In genomic region chr16:66629856-66630255, GRCh38 we compare ENCODE assay signal across 24 cellular contexts. TPM values are rescaled to one million over a fixed set of nuclear protein-coding genes. Genes with fewer than 3 reads are reported as not detected.
DNase-seq lines count a peak whose midpoint lies in the region; ATAC-seq, FAIRE-seq and TF ChIP-seq lines count a peak whose summit lies in the region.
"Had no signal": no experiment of that assay in that cellular context is flagged by ENCODE, and none has a peak within 500 bp of the region (broad histone marks: within the 10 kb centered on the region; RNA-seq: fewer than 3 reads in every experiment).

No MANE protein-coding gene starts in this region.

- H4K20me1 ChIP-seq in HepG2 (ENCODE audit: insufficient read depth, low read length): no peaks in the 10 kb centered on the region
- H4K20me1 ChIP-seq: BLaER1 had no signal

- no peak for FAIRE-seq in HepG2 (lab: Jason Lieb, UNC)
- FAIRE-seq: A204.1, G401.6, GM12891, GM19239 had no signal

- no peaks in the 10 kb centered on the region for H3K9me3 ChIP-seq in HepG2 (ENCODE audit: low read length)
- no peaks in the 10 kb centered on the region for H3K9me3 ChIP-seq in right lobe of liver
- H3K9me3 ChIP-seq in left ventricle myocardium inferior (replicated peaks): no peaks in the 10 kb centered on the region
- H3K9me3 ChIP-seq: BE2C, BLaER1 had no signal

- no peak overlapping the region for H3K4me2 ChIP-seq in HepG2 (ENCODE audit: low read depth, low read length)
- H3K4me2 ChIP-seq: BLaER1 had no signal

- H3K79me2 ChIP-seq in HepG2 (ENCODE audit: insufficient read depth, low read length): no peaks in the 10 kb centered on the region

- TF ChIP-seq RAD21 in HepG2 (CRISPR knock-in tag; IDR thresholded peaks at IDR 0.05): no peak

- TF ChIP-seq CTCF in HepG2 (CRISPR knock-in tag; IDR thresholded peaks at IDR 0.05): no peak
- TF ChIP-seq CTCF in right lobe of liver (IDR thresholded peaks at IDR 0.05): no peak
- no peak for TF ChIP-seq CTCF in coronary artery (IDR thresholded peaks at IDR 0.05)
- TF ChIP-seq CTCF in left ventricle myocardium inferior (IDR thresholded peaks at IDR 0.05; ENCODE audit: borderline replicate concordance): no peak

- no TSS peak for BruUV-seq in HepG2 (replicated peaks; lab: Mats Ljungman, UMichigan)

- H3K36me3 ChIP-seq in HepG2 (replicated peaks in 1 of 2; ENCODE audit: control insufficient read depth in 1 of 2, insufficient read depth in 2 of 2, low read length in 2 of 2) (no peaks in the 10 kb centered on the region; a peak in 1 of 5 replicates), right lobe of liver (no peaks in the 10 kb centered on the region), left ventricle myocardium inferior (no peaks in the 10 kb centered on the region)
- H3K36me3 ChIP-seq: BE2C, BLaER1 had no signal

- CTCF ChIA-PET in HepG2 (lab: Yijun Ruan, JAX; ENCODE audit: low intra/inter-chr PET ratio, low total read pairs): no interaction called here

- H3K27ac ChIP-seq in HepG2 (ENCODE audit: extremely low read length, insufficient read depth, low read length) (no peak overlapping the region), right lobe of liver (no peak overlapping the region), coronary artery (no peak overlapping the region), left ventricle myocardium inferior (replicated peaks) (no peak overlapping the region)
- H3K27ac ChIP-seq: BLaER1 had no signal

- POLR2A ChIA-PET in HepG2 (lab: Yijun Ruan, JAX): no interaction called here

- no peak for TF ChIP-seq EP300 in HepG2 (IDR thresholded peaks at IDR 0.05; ENCODE audit: low read depth in 2 of 2, low read length in 2 of 2)
- no peak for TF ChIP-seq EP300 in HepG2 (CRISPR knock-in tag; IDR thresholded peaks at IDR 0.05; ENCODE audit: borderline replicate concordance)

- DNase-seq in HepG2 (ENCODE audit: low spot score): no peak
- DNase-seq in right lobe of liver: no peak
- DNase-seq in coronary artery (ENCODE audit: low spot score): peak; percentile 50
- DNase-seq in posterior vena cava (ENCODE audit: low spot score): peak; percentile 6
- DNase-seq in left ventricle myocardium inferior: no peak
- no peak for DNase-seq in dedifferentiated amniotic fluid mesenchymal stem cell (ENCODE audit: extremely low spot score)
- DNase-seq in ecto neural progenitor cell (ENCODE audit: low spot score): no peak
- DNase-seq: 8988T; ACHN; BE2C; C1 segment of cervical spinal cord; CD4-positive, alpha-beta memory T cell; CD4-positive, CD25-positive, alpha-beta regulatory T cell; CD8-positive, alpha-beta memory T cell; COR-L47; DMS79 treated with DMSO at 0.1 percent for 48 hours; GF-D8 had no signal

- no peak for TF ChIP-seq POLR2A in HepG2 (IDR thresholded peaks at IDR 0.05; ENCODE audit: insufficient read depth in 1 of 2, low read depth in 2 of 2, low read length in 2 of 2)
- no peak for TF ChIP-seq POLR2A in right lobe of liver (IDR thresholded peaks at IDR 0.05)

- H3K4me3 ChIP-seq in HepG2 (replicated peaks in 1 of 3; ENCODE audit: insufficient read depth in 1 of 3, low read depth in 2 of 3, low read length in 3 of 3) (no peak overlapping the region), right lobe of liver (no peak overlapping the region), coronary artery (no peak overlapping the region), left ventricle myocardium inferior (no peak overlapping the region)
- H3K4me3 ChIP-seq: BLaER1 had no signal

- H2AFZ ChIP-seq in HepG2 (ENCODE audit: low read length): no peak overlapping the region

- in situ Hi-C loops in HepG2 (cut with HindIII; ENCODE audit: extremely low pct_ligation_motif_present, low pct_unique_long_range_greater_than_20kb): no loop called here

- ATAC-seq in HepG2 (no peak), right lobe of liver (no peak)

- H3K27me3 ChIP-seq in HepG2 (ENCODE audit: control insufficient read depth in 1 of 2, insufficient read depth in 2 of 2, low read length in 2 of 2) (no peaks in the 10 kb centered on the region), right lobe of liver (no peaks in the 10 kb centered on the region), left ventricle myocardium inferior (ENCODE audit: low read depth) (no peaks in the 10 kb centered on the region)
- H3K27me3 ChIP-seq: BE2C, BLaER1 had no signal

- peaks cover 31% of the 10 kb centered on the region for H3K4me1 ChIP-seq in HepG2 (ENCODE audit: insufficient read depth, low read length)
- no peaks in the 10 kb centered on the region for H3K4me1 ChIP-seq in right lobe of liver
- no peaks in the 10 kb centered on the region for H3K4me1 ChIP-seq in left ventricle myocardium inferior
- H3K4me1 ChIP-seq: BE2C, BLaER1 had no signal

- intact Hi-C loops in HepG2 (cut with micrococcal nuclease; ENCODE audit: unreplicated experiment) (no loop called here), right lobe of liver (cut with DNase I) (no loop called here), posterior vena cava (cut with DNase I) (no loop called here), left ventricle myocardium inferior (cut with micrococcal nuclease) (no loop called here)

- no peak overlapping the region for H3K9ac ChIP-seq in HepG2 (ENCODE audit: insufficient read depth, low read depth, low read length)
- H3K9ac ChIP-seq: BLaER1 had no signal

- WGBS in HepG2 (ENCODE audit: low lambda C conversion rate): 90% methylated on average over 5 of the region's 5 CpGs
- WGBS in right lobe of liver (ENCODE audit: insufficient coverage, low coverage, low lambda C conversion rate, missing lambda C conversion rate): 85% methylated on average over 3 of the region's 5 CpGs

TF ChIP-seq in HepG2, 621 proteins besides CTCF, POLR2A, EP300 and RAD21 (continues in another document):
- peak; percentile 50 for TF ChIP-seq HNRNPK (IDR thresholded peaks at IDR 0.05; ENCODE audit: low read depth, low read length, poor library complexity, severe bottlenecking)
- TF ChIP-seq PCBP2 (optimal IDR thresholded peaks at IDR 0.05; ENCODE audit: low read depth, low read length, poor library complexity, severe bottlenecking): peak; percentile 64
- TF ChIP-seq ZNF260 (CRISPR knock-in tag; IDR thresholded peaks at IDR 0.05; ENCODE audit: borderline replicate concordance, low read depth): no peak

RNA-seq across cellular contexts. Expression of gene CMTM3, which starts 25.4 kb away (rescaled TPM):
- 20.6 and 29.2 TPM in 2 replicates for total RNA-seq in HepG2 (2016; rRNA removed; fragmentation: Illumina TruSeq; extraction: Trizol)
- total RNA-seq in HepG2 (2016; cell fraction: cytosol; rRNA removed; fragmentation: Illumina TruSeq; extraction: Trizol; ENCODE audit: low read depth): 14.7 and 15.6 TPM in 2 replicates
- total RNA-seq in HepG2 (2016; cell fraction: insoluble cytoplasmic fraction; rRNA removed; fragmentation: Illumina TruSeq; extraction: Trizol): 18.9 and 30.0 TPM in 2 replicates
- total RNA-seq in HepG2 (2016; cell fraction: membrane; rRNA removed; fragmentation: Illumina TruSeq; extraction: Trizol): 39.9 and 42.8 TPM in 2 replicates
- total RNA-seq in HepG2 (2016; cell fraction: nucleus; rRNA removed; fragmentation: Illumina TruSeq; extraction: Trizol): 19.8 and 22.0 TPM in 2 replicates
- 48.7 and 62.0 TPM in 2 replicates for polyA plus RNA-seq in HepG2 (2011; rRNA removed)
- polyA plus RNA-seq in HepG2 (2011; cell fraction: cytosol; rRNA removed): 53.5 and 62.3 TPM in 2 replicates
- 50.7 and 56.5 TPM in 2 replicates for polyA plus RNA-seq in HepG2 (2011; cell fraction: nucleus; rRNA removed)
- polyA plus RNA-seq in HepG2 (2012): 36.1 and 48.8 TPM in 2 replicates
- 21.8 and 24.0 TPM in 2 replicates for polyA plus RNA-seq in HepG2 (2016; cell fraction: cytosol; fragmentation: Illumina TruSeq; extraction: Trizol; ENCODE audit: low read depth)
- 31.5 and 37.2 TPM in 2 replicates for polyA plus RNA-seq in HepG2 (2016; cell fraction: insoluble cytoplasmic fraction; fragmentation: Illumina TruSeq; extraction: Trizol; ENCODE audit: low read depth)
- polyA plus RNA-seq in HepG2 (2016; cell fraction: membrane; fragmentation: Illumina TruSeq; extraction: Trizol; ENCODE audit: low read depth): 48.5 and 52.0 TPM in 2 replicates
- polyA plus RNA-seq in HepG2 (2016; cell fraction: nucleus; fragmentation: Illumina TruSeq; extraction: Trizol; ENCODE audit: insufficient read depth, low read depth): 51.6 and 59.3 TPM in 2 replicates
- polyA minus RNA-seq in HepG2 (2011; rRNA and poly(A)+ RNA removed; ENCODE audit: low replicate concordance): 1.7 and 102 TPM in 2 replicates
- 14.7 and 19.2 TPM in 2 replicates for polyA minus RNA-seq in HepG2 (2011; cell fraction: cytosol; rRNA and poly(A)+ RNA removed)
- 16.0 and 25.4 TPM in 2 replicates for polyA minus RNA-seq in HepG2 (2011; cell fraction: nucleus; rRNA and poly(A)+ RNA removed)
- total RNA-seq in right lobe of liver: 1 to 10 TPM; 1.6 to 9.6 (median 5.4) TPM
- total RNA-seq in posterior vena cava: 10 to 100 TPM; 25.8 to 29.7 TPM
- total RNA-seq in left ventricle myocardium inferior: 8.3 TPM

RNA-seq across cellular contexts. Expression of gene CMTM2, which starts 50.6 kb away (rescaled TPM):
- total RNA-seq in HepG2 (2016; rRNA removed; fragmentation: Illumina TruSeq; extraction: Trizol) (not detected in 2 replicates), right lobe of liver (under 1 TPM in 3 of 6 experiments, not detected in 3; 0.44 to 0.83 (median 0.55) TPM), posterior vena cava (under 1 TPM in 1 of 2 donors, not detected in 1; 0.38 TPM), left ventricle myocardium inferior (not detected)
- total RNA-seq in HepG2 (2016; cell fraction: cytosol; rRNA removed; fragmentation: Illumina TruSeq; extraction: Trizol; ENCODE audit: low read depth): not detected in 2 replicates
- total RNA-seq in HepG2 (2016; cell fraction: insoluble cytoplasmic fraction; rRNA removed; fragmentation: Illumina TruSeq; extraction: Trizol): not detected in 2 replicates
- not detected in 2 replicates for total RNA-seq in HepG2 (2016; cell fraction: membrane; rRNA removed; fragmentation: Illumina TruSeq; extraction: Trizol)
- total RNA-seq in HepG2 (2016; cell fraction: nucleus; rRNA removed; fragmentation: Illumina TruSeq; extraction: Trizol): not detected in 2 replicates
- polyA plus RNA-seq in HepG2 (2011; rRNA removed): not detected in 2 replicates
- polyA plus RNA-seq in HepG2 (2011; cell fraction: cytosol; rRNA removed): not detected in 2 replicates
- polyA plus RNA-seq in HepG2 (2011; cell fraction: nucleus; rRNA removed): not detected in 2 replicates
- polyA plus RNA-seq in HepG2 (2012): not detected in 2 replicates
- polyA plus RNA-seq in HepG2 (2016; cell fraction: cytosol; fragmentation: Illumina TruSeq; extraction: Trizol; ENCODE audit: low read depth): not detected in 2 replicates
- polyA plus RNA-seq in HepG2 (2016; cell fraction: insoluble cytoplasmic fraction; fragmentation: Illumina TruSeq; extraction: Trizol; ENCODE audit: low read depth): not detected in 2 replicates
- polyA plus RNA-seq in HepG2 (2016; cell fraction: membrane; fragmentation: Illumina TruSeq; extraction: Trizol; ENCODE audit: low read depth): not detected in 2 replicates
- polyA plus RNA-seq in HepG2 (2016; cell fraction: nucleus; fragmentation: Illumina TruSeq; extraction: Trizol; ENCODE audit: insufficient read depth, low read depth): not detected in 2 replicates
- not detected in 2 replicates for polyA minus RNA-seq in HepG2 (2011; rRNA and poly(A)+ RNA removed; ENCODE audit: low replicate concordance)
- polyA minus RNA-seq in HepG2 (2011; cell fraction: cytosol; rRNA and poly(A)+ RNA removed): not detected in 2 replicates
- polyA minus RNA-seq in HepG2 (2011; cell fraction: nucleus; rRNA and poly(A)+ RNA removed): not detected in 2 replicates
- total RNA-seq: A673 had no signal
- polyA plus RNA-seq: AG04450; CD4-positive, alpha-beta memory T cell; CD4-positive, CD25-positive, alpha-beta regulatory T cell; CD8-positive, alpha-beta memory T cell had no signal

Comparison
In these comparisons a context has a peak if more than half of its experiments do, and no peak if none do; other contexts are left out.
1. DNase-seq: peak in coronary artery (single experiment) and posterior vena cava (single experiment); none in HepG2 (single experiment), right lobe of liver (0 of 3), left ventricle myocardium inferior (single experiment), dedifferentiated amniotic fluid mesenchymal stem cell (single experiment) and ecto neural progenitor cell (single experiment).